1 cellular context compared by ENCODE assay signal in the genomic region with DNA sequence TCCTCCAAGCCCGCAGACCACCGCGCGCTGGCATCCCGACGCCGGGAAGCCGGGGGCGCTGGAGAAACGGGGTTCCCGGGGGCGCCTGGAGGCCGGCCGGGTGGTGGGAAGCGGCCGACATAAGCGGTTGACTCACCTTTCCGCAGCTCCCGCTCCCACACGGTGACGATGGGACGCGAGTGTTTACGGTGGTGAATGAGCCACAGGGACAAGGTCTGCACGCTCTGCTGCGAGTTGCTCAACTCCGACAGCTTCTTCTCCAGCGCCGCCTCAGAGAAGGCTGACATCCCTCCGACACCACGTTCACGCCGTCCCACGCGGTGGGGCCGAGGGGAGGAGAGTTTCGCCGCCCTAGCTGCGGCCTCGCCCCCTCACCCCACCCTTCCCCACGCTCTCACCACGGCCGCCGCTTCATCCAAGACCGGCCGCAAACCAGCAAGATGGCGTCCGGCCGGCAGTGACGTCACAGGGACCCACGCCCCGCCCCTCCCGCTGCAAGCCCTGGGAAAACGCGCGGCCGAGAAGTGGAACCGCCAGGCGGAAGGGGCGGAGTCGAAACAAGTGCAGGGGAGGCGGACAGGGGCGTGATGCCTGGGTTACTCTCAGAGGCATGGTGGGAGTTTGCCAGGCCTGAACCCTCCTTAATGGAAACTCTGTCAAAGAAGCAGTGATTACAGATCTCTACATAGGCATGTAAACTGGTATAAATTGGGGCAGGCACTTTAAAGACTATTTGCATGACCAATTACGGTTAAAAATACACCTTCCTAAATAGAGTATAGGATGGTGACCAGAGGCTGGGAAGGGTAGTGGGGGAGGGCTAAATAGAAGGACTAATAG.
A peak's percentile ranks its signal among the peaks of the same experiment; 100 is the strongest.
TF ChIP-seq lines count a peak whose summit lies in the region.

A gene with protein sequence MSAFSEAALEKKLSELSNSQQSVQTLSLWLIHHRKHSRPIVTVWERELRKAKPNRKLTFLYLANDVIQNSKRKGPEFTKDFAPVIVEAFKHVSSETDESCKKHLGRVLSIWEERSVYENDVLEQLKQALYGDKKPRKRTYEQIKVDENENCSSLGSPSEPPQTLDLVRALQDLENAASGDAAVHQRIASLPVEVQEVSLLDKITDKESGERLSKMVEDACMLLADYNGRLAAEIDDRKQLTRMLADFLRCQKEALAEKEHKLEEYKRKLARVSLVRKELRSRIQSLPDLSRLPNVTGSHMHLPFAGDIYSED (minus strand): TSS at position 442 of the 840 bp plus-strand sequence. CDS start 155 bp downstream, at position 287.

TF ChIP-seq in HepG2, 621 proteins besides CTCF, POLR2A, EP300 and RAD21 (continued from another document and continues in another):
- TF ChIP-seq ZNF772 (CRISPR knock-in tag; IDR thresholded peaks at IDR 0.05): no peak; the same call in 1 of the 2 replicates
- peak; percentile 84 for TF ChIP-seq KAT8 (CRISPR knock-in tag; IDR thresholded peaks at IDR 0.05)
- TF ChIP-seq FIP1L1 (IDR thresholded peaks at IDR 0.05; ENCODE audit: borderline replicate concordance, insufficient read depth, low read depth, low read length): no peak
- no peak for TF ChIP-seq PITX1 (CRISPR knock-in tag; IDR thresholded peaks at IDR 0.05)
- peak; percentile 30; the same call in 1 of the 2 replicates for TF ChIP-seq ZNF367 (CRISPR knock-in tag; IDR thresholded peaks at IDR 0.05; ENCODE audit: borderline replicate concordance)
- TF ChIP-seq SMAD9 (CRISPR knock-in tag; IDR thresholded peaks at IDR 0.05): no peak
- 0 out of 2 replicates have a peak, but pooled peaks have one; percentile 41 for TF ChIP-seq HIVEP1 (CRISPR knock-in tag; IDR thresholded peaks at IDR 0.05)
- TF ChIP-seq ZNF878 (CRISPR knock-in tag; IDR thresholded peaks at IDR 0.05): 0 out of 2 replicates have a peak, but pooled peaks have one; percentile 46
- TF ChIP-seq NFYC (CRISPR knock-in tag; IDR thresholded peaks at IDR 0.05): peak; percentile 31; the same call in 1 of the 2 replicates
- TF ChIP-seq CENPT (CRISPR knock-in tag; IDR thresholded peaks at IDR 0.05; ENCODE audit: low read depth): no peak
- TF ChIP-seq KLF15 (CRISPR knock-in tag; IDR thresholded peaks at IDR 0.05; ENCODE audit: borderline replicate concordance): no peak; the same call in 1 of the 2 replicates
- TF ChIP-seq ZNF773 (CRISPR knock-in tag; IDR thresholded peaks at IDR 0.05; ENCODE audit: borderline replicate concordance): no peak; the same call in 1 of the 2 replicates
- TF ChIP-seq ZNF234 (CRISPR knock-in tag; conservative IDR thresholded peaks at IDR 0.05): 0 out of 2 replicates have a peak, but pooled peaks have one; percentile 59
- TF ChIP-seq YEATS4 (CRISPR knock-in tag; IDR thresholded peaks at IDR 0.05; ENCODE audit: borderline replicate concordance): peak; percentile 88
- peak; percentile 79 for TF ChIP-seq CEBPB (IDR thresholded peaks at IDR 0.05; ENCODE audit: borderline replicate concordance, low read depth, low read length)
- no peak for TF ChIP-seq KLF13 (CRISPR knock-in tag; IDR thresholded peaks at IDR 0.05)
- peak; percentile 80 for TF ChIP-seq AGO2 (optimal IDR thresholded peaks at IDR 0.05; ENCODE audit: low read depth, low read length)
- no peak for TF ChIP-seq ZSCAN25 (CRISPR knock-in tag; IDR thresholded peaks at IDR 0.05)
- TF ChIP-seq PAX8 (CRISPR knock-in tag; IDR thresholded peaks at IDR 0.05; ENCODE audit: borderline replicate concordance): no peak
- no peak for TF ChIP-seq ZNF276 (CRISPR knock-in tag; IDR thresholded peaks at IDR 0.05; ENCODE audit: low read depth)
- TF ChIP-seq ATF1 (CRISPR knock-in tag; IDR thresholded peaks at IDR 0.05): peak; percentile 92
- peak; percentile 83; the same call in 1 of the 2 replicates for TF ChIP-seq ZNF709 (CRISPR knock-in tag; IDR thresholded peaks at IDR 0.05)
- TF ChIP-seq FOXA3 (CRISPR knock-in tag; IDR thresholded peaks at IDR 0.05): peak; percentile 39; the same call in 1 of the 2 replicates
- TF ChIP-seq DNMT3B (CRISPR knock-in tag; conservative IDR thresholded peaks at IDR 0.05): no peak
- TF ChIP-seq U2AF2 (IDR thresholded peaks at IDR 0.05; ENCODE audit: low read depth, low read length): no peak
- peak; percentile 70 for TF ChIP-seq ARNT2 (CRISPR knock-in tag; IDR thresholded peaks at IDR 0.05; ENCODE audit: low read depth)
- TF ChIP-seq NCOA1 (CRISPR knock-in tag; IDR thresholded peaks at IDR 0.05): no peak
- peak; percentile 47; the same call in 1 of the 2 replicates for TF ChIP-seq ZNF710 (CRISPR knock-in tag; IDR thresholded peaks at IDR 0.05; ENCODE audit: borderline replicate concordance)
- TF ChIP-seq ZNF724P (CRISPR knock-in tag; IDR thresholded peaks at IDR 0.05; ENCODE audit: borderline replicate concordance): 0 out of 2 replicates have a peak, but pooled peaks have one; percentile 59
- TF ChIP-seq ZBTB40 (IDR thresholded peaks at IDR 0.05): no peak
- TF ChIP-seq ZBTB40 (CRISPR knock-in tag; IDR thresholded peaks at IDR 0.05): peak; percentile 66; the same call in 1 of the 2 replicates
- TF ChIP-seq REPIN1 (CRISPR knock-in tag; IDR thresholded peaks at IDR 0.05; ENCODE audit: borderline replicate concordance, low read depth): peak; percentile 84; the same call in 1 of the 2 replicates
- TF ChIP-seq ZFP36 (IDR thresholded peaks at IDR 0.05; ENCODE audit: borderline replicate concordance, low read depth, low read length, partially characterized antibody): no peak
- no peak for TF ChIP-seq AKAP8 (CRISPR knock-in tag; IDR thresholded peaks at IDR 0.05)
- no peak for TF ChIP-seq MATR3 (CRISPR knock-in tag; IDR thresholded peaks at IDR 0.05)
- TF ChIP-seq MED8 (CRISPR knock-in tag; IDR thresholded peaks at IDR 0.05; ENCODE audit: insufficient replicate concordance): no peak
- peak; percentile 29; the same call in 1 of the 2 replicates for TF ChIP-seq MEIS1 (CRISPR knock-in tag; IDR thresholded peaks at IDR 0.05; ENCODE audit: borderline replicate concordance)
- TF ChIP-seq RXRB (CRISPR knock-in tag; IDR thresholded peaks at IDR 0.05; ENCODE audit: borderline replicate concordance): peak; percentile 40; the same call in 1 of the 2 replicates
- TF ChIP-seq ZBTB2 (CRISPR knock-in tag; IDR thresholded peaks at IDR 0.05; ENCODE audit: low read depth): no peak
- TF ChIP-seq MAF1 (CRISPR knock-in tag; IDR thresholded peaks at IDR 0.05; ENCODE audit: borderline replicate concordance): 0 out of 2 replicates have a peak, but pooled peaks have one; percentile 67
- TF ChIP-seq SKI (IDR thresholded peaks at IDR 0.05; ENCODE audit: partially characterized antibody): peak; percentile 33
- TF ChIP-seq HNF4A (CRISPR knock-in tag; IDR thresholded peaks at IDR 0.05): no peak; the same call in 1 of the 2 replicates
- no peak for TF ChIP-seq FOXJ3 (CRISPR knock-in tag; IDR thresholded peaks at IDR 0.05; ENCODE audit: borderline replicate concordance)
- TF ChIP-seq KAT7 (CRISPR knock-in tag; IDR thresholded peaks at IDR 0.05; ENCODE audit: borderline replicate concordance): peak; percentile 86
- TF ChIP-seq SP1 (IDR thresholded peaks at IDR 0.05): no peak
- TF ChIP-seq SP1 (CRISPR knock-in tag; IDR thresholded peaks at IDR 0.05): peak; percentile 92
